In genomic region chr7:128940494-128941322, GRCh38 we compare ENCODE assay signal across 10 cellular contexts. TPM values are rescaled to one million over a fixed set of nuclear protein-coding genes. Genes with fewer than 3 reads are reported as not detected.
DNase-seq lines count a peak whose midpoint lies in the region; ATAC-seq, FAIRE-seq and TF ChIP-seq lines count a peak whose summit lies in the region.
"Had no signal": no experiment of that assay in that cellular context is flagged by ENCODE, and none has a peak within 500 bp of the region (broad histone marks: within the 10 kb centered on the region; RNA-seq: fewer than 3 reads in every experiment).

No MANE protein-coding gene starts in this region.

- in situ Hi-C loops in transverse colon (cut with MboI; ENCODE audit: low pct_ligation_motif_present in 1 of 4, low pct_unique_long_range_greater_than_20kb in 1 of 4, low sequenced_read_pairs in 3 of 4) = no loop called here

- H3K4me3 ChIP-seq in heart left ventricle (peak overlapping the region in 6 of 12 donors; percentile 12 to 64 (median 58)), transverse colon (peak overlapping the region in 1 of 4 donors; percentile 72)

- TF ChIP-seq POLR2A in heart left ventricle (IDR thresholded peaks at IDR 0.05) (no peak), transverse colon (IDR thresholded peaks at IDR 0.05) (no peak)

- peaks cover 0 to 37% (median 8%) of the 10 kb centered on the region in 12 donors for H3K4me1 ChIP-seq in heart left ventricle
- peaks cover 4 to 37% (median 20%) of the 10 kb centered on the region in 4 donors for H3K4me1 ChIP-seq in transverse colon

- peak; percentile 34 to 35 for DNase-seq in activated T-cell treated with anti-CD3 and anti-CD28 coated beads, Interleukin-2, amount 50 U/mL, for 72 hours
- DNase-seq in activated T-cell treated with anti-CD3 and anti-CD28 coated beads, Interleukin-2, amount 50 U/mL, for 48 hours = no peak
- DNase-seq in NOMO-1 treated with dmso at 0.1 percent for 144 hours (lab: John Stamatoyannopoulos, UW; ENCODE audit: unreplicated experiment) (peak; percentile 75), heart left ventricle (peak; percentile 57 to 85 (median 65)), transverse colon (peak; percentile 82), urothelium cell line (ENCODE audit: low spot score) (no peak)
- no peak for DNase-seq in stimulated activated CD4-positive, alpha-beta T cell treated with anti-CD3 and anti-CD28 coated beads, Interleukin-12 subunit alpha, Interleukin-12 subunit beta, amount 100 ng/mL, for 4 hours

- peaks cover 2 to 3% of the 10 kb centered on the region in 2 donors for H3K36me3 Mint-ChIP-seq in activated T-cell treated with anti-CD3 and anti-CD28 coated beads, Interleukin-2, amount 50 U/mL, for 72 hours (ENCODE audit: insufficient read depth in 2 of 2)

- peaks cover 39% of the 10 kb centered on the region for H3K4me1 Mint-ChIP-seq in activated T-cell treated with anti-CD3 and anti-CD28 coated beads, Interleukin-2, amount 50 U/mL, for 72 hours (ENCODE audit: low read depth)

- intact Hi-C loops in heart left ventricle (cut with DNase I) = no loop called here
- intact Hi-C loops in transverse colon (cut with DNase I; ENCODE audit: low total_unique reads) = no loop called here

- TF ChIP-seq EP300 in transverse colon (IDR thresholded peaks at IDR 0.05; ENCODE audit: low read depth) = no peak

- H3K27ac Mint-ChIP-seq in activated T-cell treated with anti-CD3 and anti-CD28 coated beads, Interleukin-2, amount 50 U/mL, for 72 hours = no peak overlapping the region

- H3K27ac ChIP-seq in heart left ventricle (peak overlapping the region in 2 of 12 donors; percentile 46 to 89), transverse colon (peak overlapping the region; percentile 54 to 85 (median 71))
- H3K27ac ChIP-seq: C4-2B had no signal

- peaks cover 26% of the 10 kb centered on the region for H3K27me3 Mint-ChIP-seq in activated T-cell treated with anti-CD3 and anti-CD28 coated beads, Interleukin-2, amount 50 U/mL, for 72 hours (ENCODE audit: low read depth)

- H3K4me3 Mint-ChIP-seq in activated T-cell treated with anti-CD3 and anti-CD28 coated beads, Interleukin-2, amount 50 U/mL, for 72 hours = peak overlapping the region; percentile 79 to 85

- H3K27me3 ChIP-seq in heart left ventricle (peaks cover 0 to 55% (median 20%) of the 10 kb centered on the region in 9 donors), transverse colon (peaks cover 22% of the 10 kb centered on the region)

- H3K9me3 ChIP-seq in heart left ventricle (no peaks in the 10 kb centered on the region), transverse colon (no peaks in the 10 kb centered on the region)

- 73 to 82% (median 75%) methylated on average over 15 to 20 of the region's 20 CpGs for WGBS in heart left ventricle, 4 donors
- WGBS in transverse colon (ENCODE audit: low coverage in 1 of 2), 2 donors = 44 to 62% methylated on average over 5 to 20 of the region's 20 CpGs

- no peak for TF ChIP-seq CTCF in heart left ventricle (IDR thresholded peaks at IDR 0.05)
- TF ChIP-seq CTCF in transverse colon (IDR thresholded peaks at IDR 0.05) = no peak

- no peak for FAIRE-seq in urothelium cell line (lab: Jason Lieb, UNC)

- peak in 1 of 2 donors; percentile 22 for ATAC-seq in activated T-cell treated with anti-CD3 and anti-CD28 coated beads, Interleukin-2, amount 50 U/mL, for 72 hours (replicated peaks in 1 of 2)
- ATAC-seq in HG02798 (IDR thresholded peaks at IDR 0.05; ENCODE audit: poor library complexity, unreplicated experiment) (peak; percentile 59), heart left ventricle (peak; percentile 36 to 73 (median 66))

- H3K36me3 ChIP-seq in heart left ventricle = peaks cover 0 to 12% (median 0%) of the 10 kb centered on the region in 9 donors
- H3K36me3 ChIP-seq in transverse colon = no peaks in the 10 kb centered on the region

- no peaks in the 10 kb centered on the region for H3K9me3 Mint-ChIP-seq in activated T-cell treated with anti-CD3 and anti-CD28 coated beads, Interleukin-2, amount 50 U/mL, for 72 hours

RNA-seq across cellular contexts. Expression of gene IRF5, which starts 3.0 kb away (rescaled TPM):
- total RNA-seq in activated T-cell treated with anti-CD3 and anti-CD28 coated beads, Interleukin-2, amount 50 U/mL, for 72 hours = 10 to 100 TPM; 23.1 to 30.3 TPM
- total RNA-seq in heart left ventricle (10 to 100 TPM in 1 of 9 donors, 1 to 10 TPM in 8; 1.2 to 15.4 (median 1.8) TPM), transverse colon (1 to 10 TPM; 2.2 to 10.0 (median 6.2) TPM)
- 1 to 10 TPM; 1.2 to 2.0 TPM for polyA plus RNA-seq in heart left ventricle
- total RNA-seq: lung microvascular endothelial cell had no signal

RNA-seq across cellular contexts. Expression of gene KCP, which starts 30.2 kb away (rescaled TPM):
- total RNA-seq in activated T-cell treated with anti-CD3 and anti-CD28 coated beads, Interleukin-2, amount 50 U/mL, for 72 hours = under 1 TPM in 1 of 2 donors, not detected in 1; 0.21 TPM
- total RNA-seq in heart left ventricle = 1 to 10 TPM in 1 of 9 donors, under 1 TPM in 7, not detected in 1; 0.14 to 1.3 (median 0.37) TPM
- polyA plus RNA-seq in heart left ventricle = under 1 TPM; 0.15 to 0.23 TPM
- under 1 TPM in 3 of 4 donors, not detected in 1; 0.32 to 0.75 (median 0.68) TPM for total RNA-seq in transverse colon
- total RNA-seq: lung microvascular endothelial cell had no signal

Comparison
In these comparisons a context has a peak if more than half of its experiments do, and no peak if none do; other contexts are left out.
1. DNase-seq: peak in activated T-cell treated with anti-CD3 and anti-CD28 coated beads, Interleukin-2, amount 50 U/mL, for 72 hours (2 of 2), NOMO-1 treated with dmso at 0.1 percent for 144 hours (single experiment), heart left ventricle (5 of 5) and transverse colon (single experiment); none in activated T-cell treated with anti-CD3 and anti-CD28 coated beads, Interleukin-2, amount 50 U/mL, for 48 hours (0 of 2), urothelium cell line (single experiment) and stimulated activated CD4-positive, alpha-beta T cell treated with anti-CD3 and anti-CD28 coated beads, Interleukin-12 subunit alpha, Interleukin-12 subunit beta, amount 100 ng/mL, for 4 hours (single experiment).